ENCODE assay signal across 11 cellular contexts in the genomic region with DNA sequence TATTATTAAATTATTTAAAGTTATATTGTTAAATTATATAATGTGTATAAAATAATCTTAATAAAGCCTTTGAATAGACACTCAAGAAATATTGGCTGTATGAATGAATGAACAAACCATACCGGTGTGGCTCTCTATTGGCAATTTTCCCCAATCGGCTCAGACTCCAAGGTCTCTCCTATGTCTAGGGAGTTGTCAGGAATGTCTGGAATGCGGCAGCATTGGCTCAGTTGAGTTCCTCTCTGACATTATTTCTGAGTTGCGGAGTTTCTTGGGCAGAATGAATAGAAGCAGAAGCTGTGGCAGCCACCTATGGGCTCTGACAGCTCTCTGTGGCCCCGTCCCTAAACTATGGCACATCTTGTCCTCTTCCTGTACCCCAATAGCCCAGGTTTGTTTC.
DNase-seq lines count a peak whose midpoint lies in the region; ATAC-seq and TF ChIP-seq lines count a peak whose summit lies in the region.
"Had no signal": no experiment of that assay in that cellular context is flagged by ENCODE, and none has a peak within 500 bp of the region (broad histone marks: within the 10 kb centered on the region; RNA-seq: fewer than 3 reads in every experiment).

No MANE protein-coding gene starts in this region.

- H3K9me3 Mint-ChIP-seq in neural crest cell = no peaks in the 10 kb centered on the region
- H3K9me3 Mint-ChIP-seq: CD4-positive, CD25-positive, alpha-beta regulatory T cell had no signal

- POLR2A ChIA-PET in PC-9 (lab: Charles Lee; ENCODE audit: unreplicated experiment) = interaction anchor here (0.7 kb wide), 2 partner anchors 353 to 1687 kb away, joined by 4 read pairs; no protein-coding TSS in a partner anchor

- DNase-seq in AG20443 (ENCODE audit: low spot score) (peak; percentile 48), PC-9 (peak; percentile 62 to 67), fibroblast of the aortic adventitia (ENCODE audit: low read depth) (peak; percentile 86), neural crest cell (ENCODE audit: low read depth, low spot score) (no peak), substantia nigra (lab: John Stamatoyannopoulos, UW) (no peak), amygdala (lab: John Stamatoyannopoulos, UW) (no peak)
- no peak for DNase-seq in stimulated activated CD4-positive, alpha-beta T cell treated with anti-CD3 and anti-CD28 coated beads, Interleukin-2, amount 100 ng/mL, for 24 hours
- DNase-seq: activated gamma-delta T cell; CD4-positive, CD25-positive, alpha-beta regulatory T cell; NCI-H345 had no signal

- H3K4me2 ChIP-seq in PC-9 = peak overlapping the region; percentile 47

- no peaks in the 10 kb centered on the region for H3K36me3 Mint-ChIP-seq in neural crest cell (ENCODE audit: low read depth)
- H3K36me3 Mint-ChIP-seq: CD4-positive, CD25-positive, alpha-beta regulatory T cell had no signal

- peaks cover 82% of the 10 kb centered on the region for H3K4me1 Mint-ChIP-seq in neural crest cell
- H3K4me1 Mint-ChIP-seq: CD4-positive, CD25-positive, alpha-beta regulatory T cell had no signal

- no peak overlapping the region for H2AFZ ChIP-seq in PC-9

- intact Hi-C loops in PC-9 (cut with micrococcal nuclease; ENCODE audit: unreplicated experiment) = no loop called here

- no TSS peak for BruUV-seq in PC-9 (replicated peaks; lab: Mats Ljungman, UMichigan)

- CTCF ChIA-PET in PC-9 (lab: Charles Lee) = no interaction called here

- H3K27ac Mint-ChIP-seq in neural crest cell (ENCODE audit: unreplicated experiment) = peak overlapping the region; percentile 28
- H3K27ac Mint-ChIP-seq: CD4-positive, CD25-positive, alpha-beta regulatory T cell had no signal

- H3K27me3 Mint-ChIP-seq in neural crest cell (ENCODE audit: low read depth) = no peaks in the 10 kb centered on the region

- no peaks in the 10 kb centered on the region for H3K9me3 ChIP-seq in PC-9 (ENCODE audit: insufficient read depth, low read depth)

- H3K4me3 ChIP-seq in PC-9 = no peak overlapping the region
- no peak overlapping the region for H3K4me3 ChIP-seq in fibroblast of the aortic adventitia (ENCODE audit: low read depth, low read length)

- no peaks in the 10 kb centered on the region for H3K9me2 ChIP-seq in PC-9 (ENCODE audit: insufficient read depth)

- no peak for ATAC-seq in GM18498 (IDR thresholded peaks at IDR 0.05; ENCODE audit: unreplicated experiment)

- H3F3A ChIP-seq in PC-9 (ENCODE audit: insufficient read depth, low read depth) = no peaks in the 10 kb centered on the region

- H3K27ac ChIP-seq in PC-9 (no peak overlapping the region), substantia nigra (ENCODE audit: low read depth, low read length, poor library complexity, severe bottlenecking) (no peak overlapping the region)

- H3K4me1 ChIP-seq in PC-9 (replicated peaks; ENCODE audit: insufficient read depth) = peaks cover 15% of the 10 kb centered on the region

- TF ChIP-seq CTCF in PC-9 (conservative IDR thresholded peaks at IDR 0.05) (no peak), fibroblast of the aortic adventitia (IDR thresholded peaks at IDR 0.05; ENCODE audit: insufficient read depth, low read length) (no peak), neural crest cell (conservative IDR thresholded peaks at IDR 0.05) (no peak)

- peak overlapping the region; percentile 20 for H3K4me3 Mint-ChIP-seq in neural crest cell
- H3K4me3 Mint-ChIP-seq: CD4-positive, CD25-positive, alpha-beta regulatory T cell had no signal

- no peaks in the 10 kb centered on the region for H3K27me3 ChIP-seq in PC-9 (ENCODE audit: insufficient read depth, low read depth)

- no peaks in the 10 kb centered on the region for H4K20me1 ChIP-seq in PC-9 (ENCODE audit: insufficient read depth)

- no peaks in the 10 kb centered on the region for H3K36me3 ChIP-seq in PC-9 (ENCODE audit: low read depth)

- no peaks in the 10 kb centered on the region for H3K79me2 ChIP-seq in PC-9 (ENCODE audit: low read depth)

Comparison
In these comparisons a context has a peak if more than half of its experiments do, and no peak if none do; other contexts are left out.
1. DNase-seq: peak in AG20443 (single experiment), PC-9 (2 of 2) and fibroblast of the aortic adventitia (single experiment); none in neural crest cell (single experiment), substantia nigra (0 of 49), stimulated activated CD4-positive, alpha-beta T cell treated with anti-CD3 and anti-CD28 coated beads, Interleukin-2, amount 100 ng/mL, for 24 hours (0 of 2) and amygdala (0 of 56).